In genomic region chr7:12456506-12456905, GRCh38 we compare ENCODE assay signal across 1 cellular context.
TF ChIP-seq lines count a peak whose summit lies in the region.

No MANE protein-coding gene starts in this region.

TF ChIP-seq in SK-N-SH, 30 proteins besides CTCF, POLR2A, EP300 and RAD21 (continued from another document):
- TF ChIP-seq, protein P1, sequence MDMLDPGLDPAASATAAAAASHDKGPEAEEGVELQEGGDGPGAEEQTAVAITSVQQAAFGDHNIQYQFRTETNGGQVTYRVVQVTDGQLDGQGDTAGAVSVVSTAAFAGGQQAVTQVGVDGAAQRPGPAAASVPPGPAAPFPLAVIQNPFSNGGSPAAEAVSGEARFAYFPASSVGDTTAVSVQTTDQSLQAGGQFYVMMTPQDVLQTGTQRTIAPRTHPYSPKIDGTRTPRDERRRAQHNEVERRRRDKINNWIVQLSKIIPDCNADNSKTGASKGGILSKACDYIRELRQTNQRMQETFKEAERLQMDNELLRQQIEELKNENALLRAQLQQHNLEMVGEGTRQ (IDR thresholded peaks at IDR 0.05; ENCODE audit: borderline replicate concordance, low read depth, low read length) = no peak
